Comparison of ENCODE assay signal across 1 cellular context in genomic region chr4:89700766-89701165, GRCh38.
TF ChIP-seq lines count a peak whose summit lies in the region.

No MANE protein-coding gene starts in this region.

TF ChIP-seq in SK-N-SH, 30 proteins besides CTCF, POLR2A, EP300 and RAD21 (continued from another document):
- TF ChIP-seq NRF1 (IDR thresholded peaks at IDR 0.05; ENCODE audit: low read depth, low read length) (no peak), YY1 (IDR thresholded peaks at IDR 0.05; ENCODE audit: low read depth) (no peak), NFIC (IDR thresholded peaks at IDR 0.05; ENCODE audit: borderline replicate concordance) (no peak), SMC3 (IDR thresholded peaks at IDR 0.05; ENCODE audit: low read depth, low read length) (no peak), TCF12 (IDR thresholded peaks at IDR 0.05) (no peak)
- TF ChIP-seq, protein P1, sequence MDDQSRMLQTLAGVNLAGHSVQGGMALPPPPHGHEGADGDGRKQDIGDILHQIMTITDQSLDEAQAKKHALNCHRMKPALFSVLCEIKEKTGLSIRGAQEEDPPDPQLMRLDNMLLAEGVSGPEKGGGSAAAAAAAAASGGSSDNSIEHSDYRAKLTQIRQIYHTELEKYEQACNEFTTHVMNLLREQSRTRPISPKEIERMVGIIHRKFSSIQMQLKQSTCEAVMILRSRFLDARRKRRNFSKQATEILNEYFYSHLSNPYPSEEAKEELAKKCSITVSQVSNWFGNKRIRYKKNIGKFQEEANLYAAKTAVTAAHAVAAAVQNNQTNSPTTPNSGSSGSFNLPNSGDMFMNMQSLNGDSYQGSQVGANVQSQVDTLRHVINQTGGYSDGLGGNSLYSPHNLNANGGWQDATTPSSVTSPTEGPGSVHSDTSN (IDR thresholded peaks at IDR 0.05) = no peak
